ENCODE assay signal across 8 cellular contexts in genomic region chr3:171458857-171459129, GRCh38. TPM values are rescaled to one million over a fixed set of nuclear protein-coding genes. Genes with fewer than 3 reads are reported as not detected.
DNase-seq lines count a peak whose midpoint lies in the region; TF ChIP-seq lines count a peak whose summit lies in the region.

No MANE protein-coding gene starts in this region.

- peaks cover 4% of the 10 kb centered on the region for H3K36me3 Mint-ChIP-seq in activated CD4-positive, alpha-beta T cell treated with anti-CD3 and anti-CD28 coated beads, Interleukin-2, amount 10 ng/mL, durations not matched to agents 24 days and 14 days (ENCODE audit: low read depth)

- no peak for TF ChIP-seq CTCF in kidney epithelial cell (IDR thresholded peaks at IDR 0.05; ENCODE audit: insufficient read depth, low read length, poor library complexity, severe bottlenecking)
- no peak for TF ChIP-seq CTCF in suprapubic skin (IDR thresholded peaks at IDR 0.05)

- no peak for DNase-seq in activated CD4-positive, alpha-beta T cell treated with anti-CD3 and anti-CD28 coated beads, Interleukin-2, amount 10 ng/mL, durations not matched to agents 24 days and 14 days
- DNase-seq in activated CD4-positive, alpha-beta T cell treated with anti-CD3 and anti-CD28 coated beads, Interleukin-2, amount 50 U/mL, for 4 hours: no peak
- no peak for DNase-seq in kidney epithelial cell (ENCODE audit: low read depth)
- no peak for DNase-seq in suprapubic skin (ENCODE audit: low spot score in 2 of 2)
- DNase-seq in D341Med (ENCODE audit: low spot score): no peak
- no peak for DNase-seq in stimulated activated CD8-positive, alpha-beta memory T cell treated with anti-CD3 and anti-CD28 coated beads, Interleukin-4, amount 100 ng/mL, for 48 hours
- no peak for DNase-seq in HT-29 (ENCODE audit: low spot score)

- H3K4me1 ChIP-seq in suprapubic skin: peaks cover 31% of the 10 kb centered on the region

- H3K27ac Mint-ChIP-seq in activated CD4-positive, alpha-beta T cell treated with anti-CD3 and anti-CD28 coated beads, Interleukin-2, amount 10 ng/mL, durations not matched to agents 24 days and 14 days: peak overlapping the region; percentile 91

- no peak for TF ChIP-seq EP300 in suprapubic skin (IDR thresholded peaks at IDR 0.05)

- H3K4me3 ChIP-seq in kidney epithelial cell (ENCODE audit: low read depth, low read length): peak overlapping the region; percentile 77
- H3K4me3 ChIP-seq in suprapubic skin: peak overlapping the region; percentile 81

- peaks cover 46% of the 10 kb centered on the region for H3K4me1 Mint-ChIP-seq in activated CD4-positive, alpha-beta T cell treated with anti-CD3 and anti-CD28 coated beads, Interleukin-2, amount 10 ng/mL, durations not matched to agents 24 days and 14 days

- no peaks in the 10 kb centered on the region for H3K27me3 ChIP-seq in kidney epithelial cell (ENCODE audit: control insufficient read depth, insufficient read depth, low read length)
- peaks cover 9% of the 10 kb centered on the region for H3K27me3 ChIP-seq in suprapubic skin

- intact Hi-C loops in activated CD4-positive, alpha-beta T cell treated with anti-CD3 and anti-CD28 coated beads, Interleukin-2, amount 10 ng/mL, durations not matched to agents 24 days and 14 days (cut with micrococcal nuclease): loop anchor here (2.0 to 10.0 kb wide), 6 partner anchors 81 to 1236 kb away; partner anchors contain the start of genes EIF5A2 and PRKCI

- H3K9me3 Mint-ChIP-seq in activated CD4-positive, alpha-beta T cell treated with anti-CD3 and anti-CD28 coated beads, Interleukin-2, amount 10 ng/mL, durations not matched to agents 24 days and 14 days: no peaks in the 10 kb centered on the region

- H3K4me3 Mint-ChIP-seq in activated CD4-positive, alpha-beta T cell treated with anti-CD3 and anti-CD28 coated beads, Interleukin-2, amount 10 ng/mL, durations not matched to agents 24 days and 14 days: peak overlapping the region; percentile 96

- H3K36me3 ChIP-seq in kidney epithelial cell (ENCODE audit: control insufficient read depth, insufficient read depth, low read length): no peaks in the 10 kb centered on the region
- no peaks in the 10 kb centered on the region for H3K36me3 ChIP-seq in suprapubic skin

- 7% methylated on average over 6 of the region's 6 CpGs for WGBS in suprapubic skin

- H3K9me3 ChIP-seq in suprapubic skin: no peaks in the 10 kb centered on the region

- TF ChIP-seq POLR2A in suprapubic skin (IDR thresholded peaks at IDR 0.05): no peak

- H3K27ac ChIP-seq in angular gyrus (ENCODE audit: low read depth, low read length): peak overlapping the region; percentile 72
- no peak overlapping the region for H3K27ac ChIP-seq in suprapubic skin

- no peaks in the 10 kb centered on the region for H3K27me3 Mint-ChIP-seq in activated CD4-positive, alpha-beta T cell treated with anti-CD3 and anti-CD28 coated beads, Interleukin-2, amount 10 ng/mL, durations not matched to agents 24 days and 14 days

RNA-seq across cellular contexts. Expression of gene TNIK, which starts 1.4 kb away (rescaled TPM):
- 24.5 and 27.4 TPM in 2 replicates for total RNA-seq in activated CD4-positive, alpha-beta T cell treated with anti-CD3 and anti-CD28 coated beads, Interleukin-2, amount 10 ng/mL, durations not matched to agents 24 days and 14 days
- total RNA-seq in kidney epithelial cell (6.6 and 17.0 TPM in 2 replicates), suprapubic skin (1 to 10 TPM; 2.0 to 4.3 (median 3.1) TPM)
- 12.4 and 14.6 TPM in 2 replicates for total RNA-seq in HT-29 (2014; rRNA removed; shearing (Covaris generic))
